In the genomic region with DNA sequence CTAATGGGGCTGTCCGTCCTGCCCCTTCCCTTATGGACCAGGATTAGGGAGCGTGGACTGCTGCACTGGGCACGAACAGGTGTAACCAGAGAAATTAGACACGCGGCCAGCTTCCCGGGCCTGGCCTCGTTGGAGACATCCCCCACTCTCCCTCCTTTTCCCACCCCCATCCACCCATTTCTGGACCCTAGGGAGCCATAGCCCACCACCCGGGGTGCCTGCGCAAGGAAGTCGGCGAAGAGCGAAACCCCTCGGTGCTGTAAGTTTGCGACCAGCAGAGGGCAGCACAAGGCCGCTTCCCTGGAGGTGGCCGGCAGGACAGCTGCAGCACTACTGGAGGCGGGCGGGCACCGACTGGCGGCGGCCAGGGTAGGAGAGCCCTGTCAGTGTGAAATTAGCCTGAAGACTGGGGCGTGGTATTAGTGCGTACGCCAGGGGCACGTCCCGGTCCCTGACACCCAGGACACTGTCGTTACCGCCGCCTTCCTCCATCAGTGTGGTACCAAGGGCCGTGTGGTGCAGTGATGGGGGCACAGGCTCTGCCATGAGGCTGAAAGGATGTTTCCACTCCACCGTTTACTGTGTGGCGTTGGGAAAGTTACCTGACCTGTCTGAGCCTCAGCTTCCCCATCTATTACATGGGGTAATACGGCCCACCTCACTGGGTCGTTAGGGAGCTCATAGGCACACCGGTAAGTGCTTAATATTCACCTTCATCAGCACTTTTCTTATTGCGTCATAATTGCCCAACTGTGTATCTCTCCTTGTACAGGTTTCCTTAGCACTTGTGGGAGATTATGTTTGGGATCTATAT, we compare ENCODE assay signal across 8 cellular contexts. TPM values are rescaled to one million over a fixed set of nuclear protein-coding genes. Genes with fewer than 3 reads are reported as not detected.
A peak's percentile ranks its signal among the peaks of the same experiment; 100 is the strongest.
DNase-seq lines count a peak whose midpoint lies in the region; ATAC-seq and TF ChIP-seq lines count a peak whose summit lies in the region.

No MANE protein-coding gene starts in this region.

- no peaks in the 10 kb centered on the region for H3K36me3 ChIP-seq in adrenal gland (replicated peaks in 1 of 2)
- no peaks in the 10 kb centered on the region for H3K36me3 ChIP-seq in left ventricle myocardium inferior

- DNase-seq in DMS79 (lab: John Stamatoyannopoulos, UW) (peak; percentile 55), NCI-H2029 treated with DMSO at 0.1 percent for 48 hours (lab: John Stamatoyannopoulos, UW) (peak; percentile 33), T-helper 2 cell (peak; percentile 40 to 73 (median 65)), adrenal gland (peak; percentile 78 to 91 (median 87)), left ventricle myocardium inferior (peak; percentile 84), retinal pigment epithelial cell (ENCODE audit: low read depth) (peak; percentile 38)

- H3K4me3 ChIP-seq in adrenal gland (no peak overlapping the region), left ventricle myocardium inferior (peak overlapping the region; percentile 25), retinal pigment epithelial cell (ENCODE audit: low read length) (peak overlapping the region; percentile 33)

- ATAC-seq in HG02678 (IDR thresholded peaks at IDR 0.05; ENCODE audit: unreplicated experiment) (peak; percentile 79), GM19395 (IDR thresholded peaks at IDR 0.05; ENCODE audit: unreplicated experiment) (no peak)

- no peaks in the 10 kb centered on the region for H3K9me3 ChIP-seq in adrenal gland (replicated peaks in 1 of 3)
- H3K9me3 ChIP-seq in left ventricle myocardium inferior (replicated peaks) = no peaks in the 10 kb centered on the region

- no peak for TF ChIP-seq POLR2A in adrenal gland (IDR thresholded peaks at IDR 0.05)

- peaks cover 24% of the 10 kb centered on the region for H3K27me3 ChIP-seq in adrenal gland
- H3K27me3 ChIP-seq in left ventricle myocardium inferior (ENCODE audit: low read depth) = peaks cover 73% of the 10 kb centered on the region

- intact Hi-C loops in adrenal gland (cut with DNase I) (loop anchor here in 1 of 2 donors (2.0 to 5.0 kb wide), 2 partner anchors 47 to 76 kb away; no protein-coding TSS in a partner anchor), left ventricle myocardium inferior (cut with micrococcal nuclease) (loop anchor here (5.0 kb wide), 2 partner anchors 51 to 76 kb away; no protein-coding TSS in a partner anchor)

- 13 to 25% (median 15%) methylated on average over 16 to 36 of the region's 36 CpGs for WGBS in adrenal gland, 4 donors

- peaks cover 4% of the 10 kb centered on the region in 2 donors for H3K4me1 ChIP-seq in adrenal gland (replicated peaks in 1 of 2)
- H3K4me1 ChIP-seq in left ventricle myocardium inferior = peaks cover 8% of the 10 kb centered on the region

- no peak overlapping the region for H3K27ac ChIP-seq in adrenal gland
- H3K27ac ChIP-seq in left ventricle myocardium inferior (replicated peaks) = no peak overlapping the region

- peak; percentile 88 to 92 (median 88) for TF ChIP-seq CTCF in adrenal gland (IDR thresholded peaks at IDR 0.05)
- TF ChIP-seq CTCF in left ventricle myocardium inferior (IDR thresholded peaks at IDR 0.05; ENCODE audit: borderline replicate concordance) = peak; percentile 92
- peak; percentile 83 for TF ChIP-seq CTCF in retinal pigment epithelial cell (conservative IDR thresholded peaks at IDR 0.05; ENCODE audit: low read depth, low read length)

RNA-seq across cellular contexts. Expression of gene VAX2, which starts 28.8 kb away (rescaled TPM):
- total RNA-seq in adrenal gland (1 to 10 TPM in 3 of 8 donors, under 1 TPM in 3, not detected in 2; 0.35 to 4.9 (median 0.93) TPM), left ventricle myocardium inferior (0.36 TPM)
- polyA plus RNA-seq in adrenal gland = 1 to 10 TPM in 2 of 3 donors, not detected in 1; 2.5 to 3.0 TPM

RNA-seq across cellular contexts. Expression of gene CD207, which starts 36.0 kb away (rescaled TPM):
- not detected for total RNA-seq in adrenal gland
- under 1 TPM in 2 of 3 donors, not detected in 1; 0.07 to 0.10 TPM for polyA plus RNA-seq in adrenal gland
- not detected for total RNA-seq in left ventricle myocardium inferior

RNA-seq across cellular contexts. Expression of gene CLEC4F, which starts 51.2 kb away (rescaled TPM):
- total RNA-seq in adrenal gland = not detected
- polyA plus RNA-seq in adrenal gland = under 1 TPM in 2 of 3 donors, not detected in 1; 0.27 to 0.32 TPM
- total RNA-seq in left ventricle myocardium inferior = not detected

Comparison
In these comparisons a context has a peak if more than half of its experiments do, and no peak if none do; other contexts are left out.
1. DNase-seq: peak in every context shown above with its lines; median percentile 87 in adrenal gland; 84 in left ventricle myocardium inferior; 65 in T-helper 2 cell; 55 in DMS79; 38 in retinal pigment epithelial cell; 33 in NCI-H2029 treated with DMSO at 0.1 percent for 48 hours.
2. H3K4me3 ChIP-seq: peak in left ventricle myocardium inferior (single experiment) and retinal pigment epithelial cell (single experiment); none in adrenal gland (0 of 4).
3. Peak in every context shown above with its lines, with median percentiles within 50 percentile points of each other: CTCF ChIP-seq.